8 cellular contexts compared by ENCODE assay signal in genomic region chr12:46661161-46661845, GRCh38.
DNase-seq lines count a peak whose midpoint lies in the region; ATAC-seq, FAIRE-seq and TF ChIP-seq lines count a peak whose summit lies in the region.

No MANE protein-coding gene starts in this region.

- peak; percentile 63 for DNase-seq in DMS 273 (lab: John Stamatoyannopoulos, UW; ENCODE audit: unreplicated experiment)
- DNase-seq in GM19239 (ENCODE audit: insufficient read length, low spot score) = peak; percentile 15
- DNase-seq in NCI-H2227 treated with DMSO at 0.1 percent for 48 hours (lab: John Stamatoyannopoulos, UW) = peak; percentile 17
- DNase-seq in activated T-helper 2 cell treated with anti-CD3 and anti-CD28 coated beads, Interferon-gamma antibody, Interleukin-2, Interleukin-4, amounts not matched to agents 10 μg/mL and 5 μg/mL and 100 μg/mL, durations not matched to agents 14 hours and 24 hours and 36 hours (ENCODE audit: low spot score) = no peak
- DNase-seq in heart left ventricle = peak in 2 of 5 donors; percentile 24 to 29
- no peak for DNase-seq in progenitor cell of endocrine pancreas (ENCODE audit: low spot score, unreplicated experiment)
- DNase-seq in posterior vena cava (ENCODE audit: low spot score) = no peak

- peak; percentile 82 for ATAC-seq in HG03175 (IDR thresholded peaks at IDR 0.05; ENCODE audit: unreplicated experiment)
- ATAC-seq in heart left ventricle = peak; percentile 57 to 83 (median 82)

- no peaks in the 10 kb centered on the region for H3K27me3 Mint-ChIP-seq in activated T-helper 2 cell treated with anti-CD3 and anti-CD28 coated beads, Interferon-gamma antibody, Interleukin-2, Interleukin-4, amounts not matched to agents 10 μg/mL and 5 μg/mL and 100 μg/mL, durations not matched to agents 14 hours and 24 hours and 36 hours (ENCODE audit: low read depth)
- no peaks in the 10 kb centered on the region for H3K27me3 Mint-ChIP-seq in progenitor cell of endocrine pancreas

- H3K27me3 ChIP-seq in heart left ventricle = no peaks in the 10 kb centered on the region

- intact Hi-C loops in activated T-helper 2 cell treated with anti-CD3 and anti-CD28 coated beads, Interferon-gamma antibody, Interleukin-2, Interleukin-4, amounts not matched to agents 10 μg/mL and 5 μg/mL and 100 μg/mL, durations not matched to agents 14 hours and 24 hours and 36 hours (cut with micrococcal nuclease) = loop anchor here (1.0 to 5.0 kb wide), 7 partner anchors 53 to 394 kb away; partner anchors contain the start of genes SLC38A1 and SLC38A2
- intact Hi-C loops in heart left ventricle (cut with DNase I) (loop anchor here in 9 of 10 donors (2.0 to 10.0 kb wide), 14 partner anchors 107 to 669 kb away; partner anchors contain the start of genes SLC38A2 (in 6 of the 9) and SCAF11 (in 1 of the 9)), posterior vena cava (cut with DNase I) (loop anchor here in 1 of 2 donors (10.0 kb wide), 1 partner anchor 287 kb away; the partner anchor contains the start of gene SLC38A2)

- H3K27ac Mint-ChIP-seq in activated T-helper 2 cell treated with anti-CD3 and anti-CD28 coated beads, Interferon-gamma antibody, Interleukin-2, Interleukin-4, amounts not matched to agents 10 μg/mL and 5 μg/mL and 100 μg/mL, durations not matched to agents 14 hours and 24 hours and 36 hours = peak overlapping the region; percentile 58
- no peak overlapping the region for H3K27ac Mint-ChIP-seq in progenitor cell of endocrine pancreas

- no peak for TF ChIP-seq POLR2A in heart left ventricle (IDR thresholded peaks at IDR 0.05)

- TF ChIP-seq CTCF in heart left ventricle (IDR thresholded peaks at IDR 0.05) = peak; percentile 70 to 91 (median 83)
- TF ChIP-seq CTCF in progenitor cell of endocrine pancreas (IDR thresholded peaks at IDR 0.05; ENCODE audit: unreplicated experiment) = peak; percentile 75

- H3K36me3 ChIP-seq in heart left ventricle = no peaks in the 10 kb centered on the region

- 28 to 40% (median 37%) methylated on average over 2 of the region's 2 CpGs for WGBS in heart left ventricle, 4 donors

- peak overlapping the region in 7 of 12 donors; percentile 49 to 77 (median 68) for H3K27ac ChIP-seq in heart left ventricle

- no peaks in the 10 kb centered on the region for H3K9me3 Mint-ChIP-seq in activated T-helper 2 cell treated with anti-CD3 and anti-CD28 coated beads, Interferon-gamma antibody, Interleukin-2, Interleukin-4, amounts not matched to agents 10 μg/mL and 5 μg/mL and 100 μg/mL, durations not matched to agents 14 hours and 24 hours and 36 hours
- H3K9me3 Mint-ChIP-seq in progenitor cell of endocrine pancreas (ENCODE audit: low read depth) = no peaks in the 10 kb centered on the region

- no peaks in the 10 kb centered on the region for H3K36me3 Mint-ChIP-seq in activated T-helper 2 cell treated with anti-CD3 and anti-CD28 coated beads, Interferon-gamma antibody, Interleukin-2, Interleukin-4, amounts not matched to agents 10 μg/mL and 5 μg/mL and 100 μg/mL, durations not matched to agents 14 hours and 24 hours and 36 hours (ENCODE audit: low read depth)
- no peaks in the 10 kb centered on the region for H3K36me3 Mint-ChIP-seq in progenitor cell of endocrine pancreas (ENCODE audit: insufficient read depth)

- no peak overlapping the region for H3K4me3 ChIP-seq in heart left ventricle

- no peaks in the 10 kb centered on the region for H3K9me3 ChIP-seq in heart left ventricle

- FAIRE-seq in GM19239 (lab: Jason Lieb, UNC) = peak; percentile 71

- no peak overlapping the region for H3K4me3 Mint-ChIP-seq in activated T-helper 2 cell treated with anti-CD3 and anti-CD28 coated beads, Interferon-gamma antibody, Interleukin-2, Interleukin-4, amounts not matched to agents 10 μg/mL and 5 μg/mL and 100 μg/mL, durations not matched to agents 14 hours and 24 hours and 36 hours (ENCODE audit: low read depth)
- no peak overlapping the region for H3K4me3 Mint-ChIP-seq in progenitor cell of endocrine pancreas (ENCODE audit: low read depth)

- H3K4me1 Mint-ChIP-seq in activated T-helper 2 cell treated with anti-CD3 and anti-CD28 coated beads, Interferon-gamma antibody, Interleukin-2, Interleukin-4, amounts not matched to agents 10 μg/mL and 5 μg/mL and 100 μg/mL, durations not matched to agents 14 hours and 24 hours and 36 hours (ENCODE audit: low read depth) = peaks cover 44% of the 10 kb centered on the region
- H3K4me1 Mint-ChIP-seq in progenitor cell of endocrine pancreas (ENCODE audit: low read depth) = peaks cover 18% of the 10 kb centered on the region

- H3K4me1 ChIP-seq in heart left ventricle = peaks cover 2 to 59% (median 40%) of the 10 kb centered on the region in 12 donors

Comparison
In these comparisons a context has a peak if more than half of its experiments do, and no peak if none do; other contexts are left out.
1. DNase-seq: peak in DMS 273 (single experiment), GM19239 (single experiment) and NCI-H2227 treated with DMSO at 0.1 percent for 48 hours (single experiment); none in activated T-helper 2 cell treated with anti-CD3 and anti-CD28 coated beads, Interferon-gamma antibody, Interleukin-2, Interleukin-4, amounts not matched to agents 10 μg/mL and 5 μg/mL and 100 μg/mL, durations not matched to agents 14 hours and 24 hours and 36 hours (single experiment), progenitor cell of endocrine pancreas (single experiment) and posterior vena cava (single experiment).